9 cellular contexts compared by ENCODE assay signal in the genomic region with DNA sequence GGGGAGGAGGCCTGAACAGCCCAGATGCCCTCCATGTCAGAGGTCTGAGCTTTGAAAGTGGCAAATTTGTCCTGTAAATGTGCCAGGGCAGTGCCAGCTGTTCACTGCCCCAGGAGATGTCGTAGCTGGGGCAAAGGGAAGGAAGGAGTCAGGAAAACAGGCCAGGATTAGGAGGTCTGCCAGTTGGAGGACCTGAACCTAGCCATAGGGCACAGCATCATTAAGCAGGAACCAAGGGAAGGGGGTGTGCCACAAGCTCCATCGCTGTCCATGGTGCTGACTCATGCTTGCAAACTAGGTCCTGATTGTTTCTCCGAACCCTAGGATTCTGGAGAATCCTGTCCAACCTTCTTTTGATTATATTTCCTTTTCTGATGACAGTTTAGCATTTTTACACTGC.
DNase-seq lines count a peak whose midpoint lies in the region; ATAC-seq and TF ChIP-seq lines count a peak whose summit lies in the region.
"Had no signal": no experiment of that assay in that cellular context is flagged by ENCODE, and none has a peak within 500 bp of the region (broad histone marks: within the 10 kb centered on the region; RNA-seq: fewer than 3 reads in every experiment).

No MANE protein-coding gene starts in this region.

- ATAC-seq in HG03439 (IDR thresholded peaks at IDR 0.05; ENCODE audit: unreplicated experiment) = no peak
- ATAC-seq in GM21576 (IDR thresholded peaks at IDR 0.05; ENCODE audit: unreplicated experiment) = no peak

- peaks cover 13% of the 10 kb centered on the region for H3F3A ChIP-seq in neural progenitor cell (ENCODE audit: low read depth)

- peaks cover 43% of the 10 kb centered on the region for H4K20me1 ChIP-seq in neural progenitor cell (ENCODE audit: low read depth)

- no peak overlapping the region for H3K27ac Mint-ChIP-seq in neural progenitor cell

- H3K4me3 ChIP-seq in neural progenitor cell = no peak overlapping the region

- no peaks in the 10 kb centered on the region for H3K36me3 ChIP-seq in neural progenitor cell

- no peaks in the 10 kb centered on the region for H3K9me3 ChIP-seq in neural progenitor cell (ENCODE audit: low read depth)

- H3K27ac ChIP-seq in neural progenitor cell = no peak overlapping the region
- H3K27ac ChIP-seq: 22Rv1 had no signal

- peaks cover 22% of the 10 kb centered on the region for H3K4me1 ChIP-seq in neural progenitor cell

- H2AFZ ChIP-seq in neural progenitor cell (replicated peaks) = no peak overlapping the region

- H3K79me2 ChIP-seq in neural progenitor cell (ENCODE audit: low read depth) = no peaks in the 10 kb centered on the region

- no peak for TF ChIP-seq CTCF in neural progenitor cell (IDR thresholded peaks at IDR 0.05)

- H3K36me3 Mint-ChIP-seq in neural progenitor cell = no peaks in the 10 kb centered on the region

- peak; percentile 57 for DNase-seq in DMS 273 (lab: John Stamatoyannopoulos, UW; ENCODE audit: unreplicated experiment)
- DNase-seq in DMS 273 treated with DMSO at 0.1 percent for 48 hours (lab: John Stamatoyannopoulos, UW) = no peak
- DNase-seq in NCI-H460 (ENCODE audit: extremely low read depth, low read depth) = peak; percentile 54
- peak; percentile 60 for DNase-seq in cerebellar cortex (ENCODE audit: low spot score)
- DNase-seq in neural progenitor cell (ENCODE audit: low spot score) = peak; percentile 96
- DNase-seq in NCI-H1105 (lab: John Stamatoyannopoulos, UW) = no peak

- H3K9me3 Mint-ChIP-seq in neural progenitor cell = peaks cover 3% of the 10 kb centered on the region

- no peak overlapping the region for H3K4me3 Mint-ChIP-seq in neural progenitor cell

- peaks cover 61% of the 10 kb centered on the region for H3K27me3 ChIP-seq in neural progenitor cell

- peaks cover 12% of the 10 kb centered on the region for H3K27me3 Mint-ChIP-seq in neural progenitor cell (ENCODE audit: insufficient read depth, low read depth)

- H3K4me2 ChIP-seq in neural progenitor cell = no peak overlapping the region

- H3K9ac ChIP-seq in neural progenitor cell = no peak overlapping the region

- H3K4me1 Mint-ChIP-seq in neural progenitor cell = peaks cover 6% of the 10 kb centered on the region

Comparison
In these comparisons a context has a peak if more than half of its experiments do, and no peak if none do; other contexts are left out.
1. DNase-seq: peak in DMS 273 (single experiment), NCI-H460 (single experiment), cerebellar cortex (single experiment) and neural progenitor cell (single experiment); none in DMS 273 treated with DMSO at 0.1 percent for 48 hours (single experiment) and NCI-H1105 (single experiment).